In genomic region chr15:67520976-67521769, GRCh38 we compare ENCODE assay signal across 1 cellular context.
TF ChIP-seq lines count a peak whose summit lies in the region.

Gene C15orf61 (plus strand): TSS chr15:67521131. CDS start chr15:67521249, 118 bp downstream.

TF ChIP-seq in HepG2, 621 proteins besides CTCF, POLR2A, EP300 and RAD21 (continued from another document and continues in another):
- TF ChIP-seq ZNF646 (CRISPR knock-in tag; IDR thresholded peaks at IDR 0.05) (peak; percentile 64; the same call in 1 of the 2 replicates), SRSF4 (IDR thresholded peaks at IDR 0.05; ENCODE audit: low read depth, low read length, poor library complexity, severe bottlenecking) (no peak), FOXJ3 (CRISPR knock-in tag; IDR thresholded peaks at IDR 0.05; ENCODE audit: borderline replicate concordance) (no peak; the same call in 1 of the 2 replicates), ZMYM4 (CRISPR knock-in tag; IDR thresholded peaks at IDR 0.05) (peak; percentile 81), ZNF567 (CRISPR knock-in tag; IDR thresholded peaks at IDR 0.05; ENCODE audit: borderline replicate concordance) (peak; percentile 82; the same call in 1 of the 2 replicates), BORCS8-MEF2B (CRISPR knock-in tag; IDR thresholded peaks at IDR 0.05) (peak; percentile 85), ZNF256 (CRISPR knock-in tag; conservative IDR thresholded peaks at IDR 0.05) (no peak; the same call in none of the 2 replicates), ZNF678 (CRISPR knock-in tag; IDR thresholded peaks at IDR 0.05) (peak; percentile 93; the same call in 1 of the 2 replicates), ZNF768 (CRISPR knock-in tag; IDR thresholded peaks at IDR 0.05) (peak; percentile 77), IRX3 (CRISPR knock-in tag; IDR thresholded peaks at IDR 0.05; ENCODE audit: borderline replicate concordance, low read depth) (peak; percentile 68; the same call in 1 of the 2 replicates), TBP (CRISPR knock-in tag; IDR thresholded peaks at IDR 0.05) (no peak), PRDM15 (CRISPR knock-in tag; IDR thresholded peaks at IDR 0.05) (peak; percentile 72), HBP1 (CRISPR knock-in tag; IDR thresholded peaks at IDR 0.05; ENCODE audit: low read depth) (peak; percentile 59; the same call in 1 of the 2 replicates), PRPF4 (IDR thresholded peaks at IDR 0.05; ENCODE audit: low read depth, low read length, poor library complexity, severe bottlenecking) (no peak), SOX6 (IDR thresholded peaks at IDR 0.05) (no peak), SOX6 (CRISPR knock-in tag; IDR thresholded peaks at IDR 0.05) (peak; percentile 56; the same call in 1 of the 2 replicates), ZBTB46 (CRISPR knock-in tag; IDR thresholded peaks at IDR 0.05; ENCODE audit: borderline replicate concordance) (no peak), CCDC6 (CRISPR knock-in tag; IDR thresholded peaks at IDR 0.05) (peak; percentile 79; the same call in 1 of the 2 replicates), FOXA1 (IDR thresholded peaks at IDR 0.05) (no peak), FOXA1 (CRISPR knock-in tag; IDR thresholded peaks at IDR 0.05) (0 out of 2 replicates have a peak, but pooled peaks have one; percentile 10), ZNF44 (CRISPR knock-in tag; IDR thresholded peaks at IDR 0.05) (peak; percentile 96), NR2C2 (CRISPR knock-in tag; IDR thresholded peaks at IDR 0.05; ENCODE audit: borderline replicate concordance) (peak; percentile 87), TFAP4 (IDR thresholded peaks at IDR 0.05; ENCODE audit: borderline replicate concordance, low read depth) (no peak), ZNF503 (CRISPR knock-in tag; IDR thresholded peaks at IDR 0.05) (peak; percentile 49; the same call in 1 of the 2 replicates), ZSCAN9 (CRISPR knock-in tag; IDR thresholded peaks at IDR 0.05; ENCODE audit: borderline replicate concordance) (peak; percentile 7; the same call in 1 of the 2 replicates), ZNF850 (CRISPR knock-in tag; conservative IDR thresholded peaks at IDR 0.05) (no peak), MYPOP (CRISPR knock-in tag; IDR thresholded peaks at IDR 0.05) (peak; percentile 60; the same call in 1 of the 2 replicates), ZNF367 (CRISPR knock-in tag; IDR thresholded peaks at IDR 0.05; ENCODE audit: borderline replicate concordance) (peak; percentile 28; the same call in 1 of the 2 replicates), FLYWCH1 (CRISPR knock-in tag; IDR thresholded peaks at IDR 0.05) (0 out of 2 replicates have a peak, but pooled peaks have one; percentile 26), KDM5A (IDR thresholded peaks at IDR 0.05; ENCODE audit: borderline replicate concordance, low read length) (no peak), ZNF329 (CRISPR knock-in tag; IDR thresholded peaks at IDR 0.05; ENCODE audit: low read depth) (peak; percentile 78; the same call in 1 of the 2 replicates), NFYB (CRISPR knock-in tag; IDR thresholded peaks at IDR 0.05) (peak; percentile 46), PPARG (CRISPR knock-in tag; conservative IDR thresholded peaks at IDR 0.05) (no peak), ZNF510 (CRISPR knock-in tag; IDR thresholded peaks at IDR 0.05; ENCODE audit: low read depth) (0 out of 2 replicates have a peak, but pooled peaks have one; percentile 38), RFXAP (CRISPR knock-in tag; IDR thresholded peaks at IDR 0.05; ENCODE audit: borderline replicate concordance) (peak; percentile 66), HIC2 (CRISPR knock-in tag; IDR thresholded peaks at IDR 0.05; ENCODE audit: low read depth) (peak; percentile 61; the same call in 1 of the 2 replicates), SP2 (CRISPR knock-in tag; IDR thresholded peaks at IDR 0.05) (no peak), TEAD2 (CRISPR knock-in tag; IDR thresholded peaks at IDR 0.05) (peak; percentile 89), PAF1 (CRISPR knock-in tag; IDR thresholded peaks at IDR 0.05) (no peak), MTERF4 (CRISPR knock-in tag; IDR thresholded peaks at IDR 0.05) (0 out of 2 replicates have a peak, but pooled peaks have one; percentile 63), ZFAT (CRISPR knock-in tag; conservative IDR thresholded peaks at IDR 0.05) (peak; percentile 41; the same call in 1 of the 2 replicates)
